ENCODE assay signal across 1 cellular context in genomic region chr11:109641549-109641948, GRCh38.
TF ChIP-seq lines count a peak whose summit lies in the region.

No MANE protein-coding gene starts in this region.

TF ChIP-seq in SK-N-SH treated with all-trans-retinoic acid at 6 μM for 48 hours, 23 proteins besides CTCF, POLR2A, EP300 and RAD21 (continued from another document):
- no peak for TF ChIP-seq POU6F1 (CRISPR knock-in tag; IDR thresholded peaks at IDR 0.05; ENCODE audit: borderline replicate concordance, low read depth)
- no peak for TF ChIP-seq PATZ1 (CRISPR knock-in tag; IDR thresholded peaks at IDR 0.05; ENCODE audit: borderline replicate concordance)
- TF ChIP-seq ZFP30 (CRISPR knock-in tag; IDR thresholded peaks at IDR 0.05) = no peak
- TF ChIP-seq ZC3H10 (CRISPR knock-in tag; IDR thresholded peaks at IDR 0.05) = no peak
- 0 out of 2 replicates have a peak, but pooled peaks have one; percentile 9 for TF ChIP-seq ZNF565 (CRISPR knock-in tag; conservative IDR thresholded peaks at IDR 0.05; ENCODE audit: low read depth)
- TF ChIP-seq GLIS3 (CRISPR knock-in tag; IDR thresholded peaks at IDR 0.05) = no peak
- 0 out of 2 replicates have a peak, but pooled peaks have one; percentile 32 for TF ChIP-seq ZFP3 (CRISPR knock-in tag; IDR thresholded peaks at IDR 0.05)
